1 cellular context compared by ENCODE assay signal in genomic region chr3:124615896-124616543, GRCh38.
TF ChIP-seq lines count a peak whose summit lies in the region.

No MANE protein-coding gene starts in this region.

TF ChIP-seq in GM12878, 131 proteins besides CTCF, POLR2A, EP300 and RAD21 (continued from another document):
- TF ChIP-seq, protein P1, sequence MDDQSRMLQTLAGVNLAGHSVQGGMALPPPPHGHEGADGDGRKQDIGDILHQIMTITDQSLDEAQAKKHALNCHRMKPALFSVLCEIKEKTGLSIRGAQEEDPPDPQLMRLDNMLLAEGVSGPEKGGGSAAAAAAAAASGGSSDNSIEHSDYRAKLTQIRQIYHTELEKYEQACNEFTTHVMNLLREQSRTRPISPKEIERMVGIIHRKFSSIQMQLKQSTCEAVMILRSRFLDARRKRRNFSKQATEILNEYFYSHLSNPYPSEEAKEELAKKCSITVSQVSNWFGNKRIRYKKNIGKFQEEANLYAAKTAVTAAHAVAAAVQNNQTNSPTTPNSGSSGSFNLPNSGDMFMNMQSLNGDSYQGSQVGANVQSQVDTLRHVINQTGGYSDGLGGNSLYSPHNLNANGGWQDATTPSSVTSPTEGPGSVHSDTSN (IDR thresholded peaks at IDR 0.05; ENCODE audit: insufficient replicate concordance, low read depth, low read length), result no peak
- 0 out of 2 replicates have a peak, but pooled peaks have one; percentile 36 for TF ChIP-seq NR2F1 (conservative IDR thresholded peaks at IDR 0.05)
- TF ChIP-seq TCF7 (IDR thresholded peaks at IDR 0.05; ENCODE audit: borderline replicate concordance), result no peak
